Comparison of ENCODE assay signal across 30 cellular contexts in the genomic region with DNA sequence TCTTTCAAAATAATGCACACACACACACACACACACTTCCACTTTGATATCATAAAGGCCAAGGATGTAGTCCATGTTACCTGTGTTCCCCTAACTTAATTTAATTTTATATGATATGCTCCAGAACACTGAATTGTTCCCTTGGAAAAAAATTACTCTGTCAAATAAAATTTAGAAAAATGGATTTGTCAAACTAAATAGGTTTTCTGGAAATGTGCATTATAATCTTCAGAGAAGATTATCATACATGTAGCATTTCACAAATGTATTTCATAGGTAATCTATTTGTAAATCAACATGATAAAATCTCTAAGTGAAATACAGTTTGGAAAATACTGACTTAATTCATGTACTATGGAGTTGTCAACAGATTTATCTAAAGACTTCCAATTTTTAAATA.
"Had no signal": no experiment of that assay in that cellular context is flagged by ENCODE, and none has a peak within 500 bp of the region (broad histone marks: within the 10 kb centered on the region; RNA-seq: fewer than 3 reads in every experiment).

No MANE protein-coding gene starts in this region.

- FAIRE-seq: K562, RCC 7860 had no signal

- H3K27ac ChIP-seq: PC-9, RWPE1, SJSA1, SK-N-MC had no signal

- H3K9me3 ChIP-seq: SJSA1 had no signal

- H3K4me2 ChIP-seq: PC-9 had no signal

- DNase-seq: Karpas-422, KG1, NCI-H1048, NCI-H1092 treated with DMSO at 0.1 percent for 48 hours, NCI-H1105 treated with DMSO at 0.1 percent for 48 hours, NCI-H1417 treated with DMSO at 0.1 percent for 48 hours, NCI-H1436 treated with DMSO at 0.1 percent for 48 hours, NCI-H1694 treated with DMSO at 0.1 percent for 48 hours, NCI-H187 treated with DMSO at 0.1 percent for 48 hours, NCI-H2029, NCI-H2081, NCI-H2171 treated with DMSO at 0.1 percent for 48 hours, NCI-H2227 treated with DMSO at 0.1 percent for 48 hours, NCI-H345, NCI-H446, NCI-H510A treated with DMSO at 0.1 percent for 48 hours, NCI-H524 treated with DMSO at 0.1 percent for 48 hours, NCI-H526 treated with DMSO at 0.1 percent for 48 hours, NCI-H82, PC-9, SHP77 treated with DMSO at 0.1 percent for 48 hours, SW 1271, T-helper 1 cell had no signal

- H3K4me1 ChIP-seq: SJSA1 had no signal

- H3K27me3 ChIP-seq: SJSA1 had no signal

- H3K4me3 ChIP-seq: K562, PC-9, SJSA1, SK-N-MC had no signal

- H2AFZ ChIP-seq: PC-9 had no signal

- H3K36me3 ChIP-seq: SJSA1 had no signal

- ATAC-seq: K562, Panc1, Right ventricle myocardium inferior had no signal
